In genomic region chr17:43772877-43773648, GRCh38 we compare ENCODE assay signal across 14 cellular contexts. TPM values are rescaled to one million over a fixed set of nuclear protein-coding genes. Genes with fewer than 3 reads are reported as not detected.
DNase-seq lines count a peak whose midpoint lies in the region; ATAC-seq and TF ChIP-seq lines count a peak whose summit lies in the region.
"Had no signal": no experiment of that assay in that cellular context is flagged by ENCODE, and none has a peak within 500 bp of the region (broad histone marks: within the 10 kb centered on the region; RNA-seq: fewer than 3 reads in every experiment).

No MANE protein-coding gene starts in this region.

- no peak for ATAC-seq in activated naive CD4-positive, alpha-beta T cell treated with anti-CD3 and anti-CD28 coated beads, Interleukin-2, amount 50 U/mL, for 72 hours
- ATAC-seq in mucosa of descending colon, result peak; percentile 31
- ATAC-seq in upper lobe of left lung (ENCODE audit: low FRiP score in 2 of 2), result no peak
- ATAC-seq: T-helper 17 cell had no signal

- WGBS in upper lobe of left lung, 2 donors, result 52 to 58% methylated on average over 10 of the region's 10 CpGs
- no CpG with 5 or more reads among the region's 10 CpGs for WGBS in H9 (ENCODE audit: extremely low coverage, insufficient read length, low lambda C conversion rate)

- no peak for TF ChIP-seq CTCF in colonic mucosa (IDR thresholded peaks at IDR 0.05)
- TF ChIP-seq CTCF in mucosa of descending colon (IDR thresholded peaks at IDR 0.05), result no peak
- no peak for TF ChIP-seq CTCF in upper lobe of left lung (IDR thresholded peaks at IDR 0.05)
- no peak for TF ChIP-seq CTCF in WERI-Rb-1 (IDR thresholded peaks at IDR 0.05; ENCODE audit: low read depth, low read length)
- no peak for TF ChIP-seq CTCF in H9 (conservative IDR thresholded peaks at IDR 0.05)

- H2AK5ac ChIP-seq in H9 (ENCODE audit: insufficient read length, low read length), result no peak overlapping the region

- TF ChIP-seq EP300 in upper lobe of left lung (IDR thresholded peaks at IDR 0.05), result no peak

- H2BK5ac ChIP-seq in H9 (ENCODE audit: insufficient read length, low read length), result no peak overlapping the region

- H3K4me3 ChIP-seq in colonic mucosa, result no peak overlapping the region
- H3K4me3 ChIP-seq in mucosa of descending colon, result no peak overlapping the region
- H3K4me3 ChIP-seq in upper lobe of left lung, result no peak overlapping the region
- no peak overlapping the region for H3K4me3 ChIP-seq in WERI-Rb-1 (ENCODE audit: low read depth, low read length)

- H3K79me2 ChIP-seq in H9 (ENCODE audit: insufficient read depth, low read length), result no peaks in the 10 kb centered on the region

- no peak overlapping the region for H3K4me3 Mint-ChIP-seq in H9
- H3K4me3 Mint-ChIP-seq: T-helper 17 cell had no signal

- no peak overlapping the region for H3T11ph ChIP-seq in H9 (ENCODE audit: low read length)

- no peaks in the 10 kb centered on the region for H3K79me1 ChIP-seq in H9 (ENCODE audit: insufficient read depth, low read depth, low read length, poor library complexity, severe bottlenecking)

- H3K9ac ChIP-seq in colonic mucosa (ENCODE audit: low read depth in 2 of 2, low read length in 2 of 2), result no peak overlapping the region
- H3K9ac ChIP-seq in H9 (ENCODE audit: extremely low read depth, insufficient read length, low read length), result no peak overlapping the region

- DNase-seq in activated naive CD4-positive, alpha-beta T cell treated with anti-CD3 and anti-CD28 coated beads, Interleukin-2, amount 50 U/mL, for 72 hours (ENCODE audit: low spot score in 2 of 2), result no peak
- DNase-seq in activated naive CD4-positive, alpha-beta T cell treated with anti-CD3 and anti-CD28 coated beads, Interleukin-2, amount 50 U/mL, for 16 hours, result no peak
- DNase-seq in colonic mucosa (no peak), mucosa of descending colon (peak in 2 of 3 donors; percentile 21 to 26), upper lobe of left lung (peak in 1 of 2 donors; percentile 40), ecto neural progenitor cell (ENCODE audit: low spot score) (no peak), WERI-Rb-1 (no peak), H9 (no peak)
- DNase-seq: NCI-H82, small intestine, T-helper 17 cell had no signal

- no peaks in the 10 kb centered on the region for H3K4me1 Mint-ChIP-seq in H9

- no peak for TF ChIP-seq POLR2A in upper lobe of left lung (IDR thresholded peaks at IDR 0.05)

- intact Hi-C loops in colonic mucosa (cut with DNase I), result no loop called here
- intact Hi-C loops in mucosa of descending colon (cut with DNase I, micrococcal nuclease), result no loop called here

- H3K18ac ChIP-seq in H9 (ENCODE audit: insufficient read length, low read depth, low read length), result no peak overlapping the region

- no peak overlapping the region for H3K4ac ChIP-seq in H9 (ENCODE audit: low read depth, low read length)

- H3K36me3 ChIP-seq in colonic mucosa (peaks cover 5% of the 10 kb centered on the region), mucosa of descending colon (ENCODE audit: low read depth) (peaks cover 3% of the 10 kb centered on the region), upper lobe of left lung (peaks cover 0 to 92% (median 57%) of the 10 kb centered on the region in 4 donors), WERI-Rb-1 (peaks cover 65% of the 10 kb centered on the region)

- H3K4me2 ChIP-seq in H9 (ENCODE audit: insufficient read depth, insufficient read length, low read length), result no peak overlapping the region

- H3K14ac ChIP-seq in H9 (ENCODE audit: insufficient read depth, low read length), result no peak overlapping the region

- no peak overlapping the region for H3K23ac ChIP-seq in H9 (ENCODE audit: insufficient read length, low read depth, low read length)

- H3K27me3 Mint-ChIP-seq in H9 (ENCODE audit: low read depth), result no peaks in the 10 kb centered on the region
- H3K27me3 Mint-ChIP-seq: T-helper 17 cell had no signal

- H3K27ac ChIP-seq in colonic mucosa (peak overlapping the region; percentile 6), upper lobe of left lung (peak overlapping the region; percentile 27 to 67 (median 49)), WERI-Rb-1 (no peak overlapping the region), H9 (ENCODE audit: insufficient read length, low read depth, low read length) (no peak overlapping the region)

- no peak overlapping the region for H2BK12ac ChIP-seq in H9 (ENCODE audit: insufficient read length, low read depth, low read length)

- peak overlapping the region; percentile 36 to 79 for H3K27ac Mint-ChIP-seq in activated naive CD4-positive, alpha-beta T cell treated with anti-CD3 and anti-CD28 coated beads, Interleukin-2, amount 50 U/mL, for 72 hours
- peak overlapping the region in 1 of 3 experiments; percentile 70; a peak in 1 of 7 replicates for H3K27ac Mint-ChIP-seq in H9
- H3K27ac Mint-ChIP-seq: T-helper 17 cell had no signal

- H3K56ac ChIP-seq in H9 (ENCODE audit: insufficient read length, low read depth, low read length), result no peak overlapping the region

- no peak overlapping the region for H4K91ac ChIP-seq in H9 (ENCODE audit: insufficient read length, low read depth, low read length)

- no peak overlapping the region for H2AFZ ChIP-seq in H9 (ENCODE audit: low read length)

- H3K36me3 Mint-ChIP-seq in activated naive CD4-positive, alpha-beta T cell treated with anti-CD3 and anti-CD28 coated beads, Interleukin-2, amount 50 U/mL, for 72 hours, result peaks cover 0 to 17% of the 10 kb centered on the region in 2 donors
- H3K36me3 Mint-ChIP-seq in H9 (ENCODE audit: insufficient read depth in 1 of 3, low read depth in 3 of 3), result peaks cover 4 to 61% (median 57%) of the 10 kb centered on the region in 3 experiments

- no peaks in the 10 kb centered on the region for H4K20me1 ChIP-seq in H9 (ENCODE audit: control insufficient read depth, insufficient read depth, insufficient read length)

- H2BK120ac ChIP-seq in H9 (ENCODE audit: low read depth, low read length, poor library complexity, severe bottlenecking), result no peak overlapping the region

- no peaks in the 10 kb centered on the region for H3K9me3 Mint-ChIP-seq in activated naive CD4-positive, alpha-beta T cell treated with anti-CD3 and anti-CD28 coated beads, Interleukin-2, amount 50 U/mL, for 72 hours
- no peaks in the 10 kb centered on the region for H3K9me3 Mint-ChIP-seq in H9
- H3K9me3 Mint-ChIP-seq: brain had no signal

- no peak overlapping the region for H4K5ac ChIP-seq in H9 (ENCODE audit: insufficient read length, low read depth, low read length)

- H3K27me3 ChIP-seq in colonic mucosa (no peaks in the 10 kb centered on the region), upper lobe of left lung (no peaks in the 10 kb centered on the region), WERI-Rb-1 (ENCODE audit: insufficient read depth, low read depth, severe bottlenecking) (no peaks in the 10 kb centered on the region), H9 (ENCODE audit: insufficient read depth, low read length) (no peaks in the 10 kb centered on the region)

- H3K9me3 ChIP-seq in colonic mucosa, result no peaks in the 10 kb centered on the region
- no peaks in the 10 kb centered on the region for H3K9me3 ChIP-seq in mucosa of descending colon
- no peaks in the 10 kb centered on the region for H3K9me3 ChIP-seq in upper lobe of left lung
- H3K9me3 ChIP-seq in WERI-Rb-1 (ENCODE audit: severe bottlenecking), result no peaks in the 10 kb centered on the region
- H3K9me3 ChIP-seq in H9 (ENCODE audit: control insufficient read depth, low read depth, low read length), result no peaks in the 10 kb centered on the region

- no peaks in the 10 kb centered on the region for H3K23me2 ChIP-seq in H9 (ENCODE audit: insufficient read length, low read depth, low read length, poor library complexity, severe bottlenecking)

- H3K4me1 ChIP-seq in colonic mucosa (no peaks in the 10 kb centered on the region), mucosa of descending colon (ENCODE audit: low read depth) (peaks cover 7% of the 10 kb centered on the region), upper lobe of left lung (peaks cover 27 to 57% (median 43%) of the 10 kb centered on the region in 4 donors), H9 (ENCODE audit: insufficient read depth, low read length) (no peaks in the 10 kb centered on the region)

- no peak overlapping the region for H2BK15ac ChIP-seq in H9 (ENCODE audit: low read depth, low read length)

- no peak overlapping the region for H2BK20ac ChIP-seq in H9 (ENCODE audit: low read depth, low read length, poor library complexity, severe bottlenecking)

- H4K8ac ChIP-seq in H9 (replicated peaks; ENCODE audit: insufficient read length, low read depth, low read length), result no peak overlapping the region

RNA-seq across cellular contexts. Expression of gene DUSP3, which starts 5.7 kb away (rescaled TPM):
- total RNA-seq in activated naive CD4-positive, alpha-beta T cell treated with anti-CD3 and anti-CD28 coated beads, Interleukin-2, amount 50 U/mL, for 72 hours, result 10 to 100 TPM; 15.2 to 24.8 TPM
- 10 to 100 TPM; 43.4 to 68.7 TPM for total RNA-seq in colonic mucosa
- 100 to 1,000 TPM in 1 of 3 donors, 10 to 100 TPM in 2; 46.9 to 123 (median 62.9) TPM for total RNA-seq in mucosa of descending colon
- total RNA-seq in upper lobe of left lung, result 100 to 1,000 TPM in 3 of 6 donors, 10 to 100 TPM in 3; 58.7 to 122 (median 101) TPM
- total RNA-seq in H9 (2021), result 16.9 and 17.6 TPM in 2 replicates

RNA-seq across cellular contexts. Expression of gene CFAP97D1, which starts 7.2 kb away (rescaled TPM):
- total RNA-seq in activated naive CD4-positive, alpha-beta T cell treated with anti-CD3 and anti-CD28 coated beads, Interleukin-2, amount 50 U/mL, for 72 hours, result not detected
- total RNA-seq in colonic mucosa (not detected), mucosa of descending colon (not detected), upper lobe of left lung (under 1 TPM in 1 of 6 donors, not detected in 5; 0.17 TPM), H9 (2021) (not detected in 2 replicates)
- total RNA-seq: lung microvascular endothelial cell, T-helper 17 cell had no signal

RNA-seq across cellular contexts. Expression of gene SOST, which starts 14.5 kb away (rescaled TPM):
- total RNA-seq in activated naive CD4-positive, alpha-beta T cell treated with anti-CD3 and anti-CD28 coated beads, Interleukin-2, amount 50 U/mL, for 72 hours, result not detected
- not detected for total RNA-seq in colonic mucosa
- not detected for total RNA-seq in mucosa of descending colon
- total RNA-seq in upper lobe of left lung, result not detected
- not detected in 2 replicates for total RNA-seq in H9 (2021)
- total RNA-seq: fibroblast of lung, lung microvascular endothelial cell, T-helper 17 cell had no signal

RNA-seq across cellular contexts. Expression of gene MPP3, which starts 59.9 kb away (rescaled TPM):
- under 1 TPM in 1 of 2 donors, not detected in 1; 0.99 TPM for total RNA-seq in activated naive CD4-positive, alpha-beta T cell treated with anti-CD3 and anti-CD28 coated beads, Interleukin-2, amount 50 U/mL, for 72 hours
- total RNA-seq in colonic mucosa (1 to 10 TPM; 1.9 to 3.1 TPM), mucosa of descending colon (1 to 10 TPM; 1.8 to 8.6 (median 3.7) TPM), upper lobe of left lung (100 to 1,000 TPM in 1 of 6 donors, 10 to 100 TPM in 5; 16.2 to 142 (median 38.5) TPM), H9 (2021) (5.7 and 6.9 TPM in 2 replicates)

Comparison
In these comparisons a context has a peak if more than half of its experiments do, and no peak if none do; other contexts are left out.
1. DNase-seq: peak in mucosa of descending colon (2 of 3); none in activated naive CD4-positive, alpha-beta T cell treated with anti-CD3 and anti-CD28 coated beads, Interleukin-2, amount 50 U/mL, for 72 hours (0 of 2), activated naive CD4-positive, alpha-beta T cell treated with anti-CD3 and anti-CD28 coated beads, Interleukin-2, amount 50 U/mL, for 16 hours (single experiment), colonic mucosa (single experiment), ecto neural progenitor cell (single experiment), WERI-Rb-1 (single experiment) and H9 (single experiment).
2. H3K27ac ChIP-seq: peak in colonic mucosa (single experiment) and upper lobe of left lung (4 of 4); none in WERI-Rb-1 (single experiment) and H9 (single experiment).